ENCODE assay signal across 1 cellular context in the genomic region with DNA sequence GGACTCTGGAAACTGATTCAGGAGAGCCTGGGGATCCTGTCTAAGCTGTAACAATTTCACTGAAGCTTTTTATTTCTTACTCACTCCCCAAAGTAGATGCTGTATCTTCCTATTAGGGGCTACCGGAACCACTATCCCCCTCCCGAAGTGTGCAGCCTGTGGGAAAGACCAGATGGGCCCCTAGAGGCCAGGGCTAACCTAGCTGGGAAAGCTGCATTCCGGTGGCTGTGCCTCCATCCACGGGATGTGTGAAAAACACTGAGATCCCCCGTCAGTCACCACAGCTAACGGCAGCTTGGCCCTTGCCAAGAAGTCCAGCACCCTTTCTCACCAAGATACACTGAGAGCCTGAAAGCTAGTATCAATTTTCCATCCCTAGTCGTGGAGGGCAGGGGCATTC.
TF ChIP-seq lines count a peak whose summit lies in the region.

No MANE protein-coding gene starts in this region.

TF ChIP-seq in GM23338, 12 proteins besides CTCF, POLR2A, EP300 and RAD21 (continued from another document):
- TF ChIP-seq, protein P1, sequence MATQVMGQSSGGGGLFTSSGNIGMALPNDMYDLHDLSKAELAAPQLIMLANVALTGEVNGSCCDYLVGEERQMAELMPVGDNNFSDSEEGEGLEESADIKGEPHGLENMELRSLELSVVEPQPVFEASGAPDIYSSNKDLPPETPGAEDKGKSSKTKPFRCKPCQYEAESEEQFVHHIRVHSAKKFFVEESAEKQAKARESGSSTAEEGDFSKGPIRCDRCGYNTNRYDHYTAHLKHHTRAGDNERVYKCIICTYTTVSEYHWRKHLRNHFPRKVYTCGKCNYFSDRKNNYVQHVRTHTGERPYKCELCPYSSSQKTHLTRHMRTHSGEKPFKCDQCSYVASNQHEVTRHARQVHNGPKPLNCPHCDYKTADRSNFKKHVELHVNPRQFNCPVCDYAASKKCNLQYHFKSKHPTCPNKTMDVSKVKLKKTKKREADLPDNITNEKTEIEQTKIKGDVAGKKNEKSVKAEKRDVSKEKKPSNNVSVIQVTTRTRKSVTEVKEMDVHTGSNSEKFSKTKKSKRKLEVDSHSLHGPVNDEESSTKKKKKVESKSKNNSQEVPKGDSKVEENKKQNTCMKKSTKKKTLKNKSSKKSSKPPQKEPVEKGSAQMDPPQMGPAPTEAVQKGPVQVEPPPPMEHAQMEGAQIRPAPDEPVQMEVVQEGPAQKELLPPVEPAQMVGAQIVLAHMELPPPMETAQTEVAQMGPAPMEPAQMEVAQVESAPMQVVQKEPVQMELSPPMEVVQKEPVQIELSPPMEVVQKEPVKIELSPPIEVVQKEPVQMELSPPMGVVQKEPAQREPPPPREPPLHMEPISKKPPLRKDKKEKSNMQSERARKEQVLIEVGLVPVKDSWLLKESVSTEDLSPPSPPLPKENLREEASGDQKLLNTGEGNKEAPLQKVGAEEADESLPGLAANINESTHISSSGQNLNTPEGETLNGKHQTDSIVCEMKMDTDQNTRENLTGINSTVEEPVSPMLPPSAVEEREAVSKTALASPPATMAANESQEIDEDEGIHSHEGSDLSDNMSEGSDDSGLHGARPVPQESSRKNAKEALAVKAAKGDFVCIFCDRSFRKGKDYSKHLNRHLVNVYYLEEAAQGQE (IDR thresholded peaks at IDR 0.05; ENCODE audit: unreplicated experiment), result no peak
- TF ChIP-seq, protein P2, sequence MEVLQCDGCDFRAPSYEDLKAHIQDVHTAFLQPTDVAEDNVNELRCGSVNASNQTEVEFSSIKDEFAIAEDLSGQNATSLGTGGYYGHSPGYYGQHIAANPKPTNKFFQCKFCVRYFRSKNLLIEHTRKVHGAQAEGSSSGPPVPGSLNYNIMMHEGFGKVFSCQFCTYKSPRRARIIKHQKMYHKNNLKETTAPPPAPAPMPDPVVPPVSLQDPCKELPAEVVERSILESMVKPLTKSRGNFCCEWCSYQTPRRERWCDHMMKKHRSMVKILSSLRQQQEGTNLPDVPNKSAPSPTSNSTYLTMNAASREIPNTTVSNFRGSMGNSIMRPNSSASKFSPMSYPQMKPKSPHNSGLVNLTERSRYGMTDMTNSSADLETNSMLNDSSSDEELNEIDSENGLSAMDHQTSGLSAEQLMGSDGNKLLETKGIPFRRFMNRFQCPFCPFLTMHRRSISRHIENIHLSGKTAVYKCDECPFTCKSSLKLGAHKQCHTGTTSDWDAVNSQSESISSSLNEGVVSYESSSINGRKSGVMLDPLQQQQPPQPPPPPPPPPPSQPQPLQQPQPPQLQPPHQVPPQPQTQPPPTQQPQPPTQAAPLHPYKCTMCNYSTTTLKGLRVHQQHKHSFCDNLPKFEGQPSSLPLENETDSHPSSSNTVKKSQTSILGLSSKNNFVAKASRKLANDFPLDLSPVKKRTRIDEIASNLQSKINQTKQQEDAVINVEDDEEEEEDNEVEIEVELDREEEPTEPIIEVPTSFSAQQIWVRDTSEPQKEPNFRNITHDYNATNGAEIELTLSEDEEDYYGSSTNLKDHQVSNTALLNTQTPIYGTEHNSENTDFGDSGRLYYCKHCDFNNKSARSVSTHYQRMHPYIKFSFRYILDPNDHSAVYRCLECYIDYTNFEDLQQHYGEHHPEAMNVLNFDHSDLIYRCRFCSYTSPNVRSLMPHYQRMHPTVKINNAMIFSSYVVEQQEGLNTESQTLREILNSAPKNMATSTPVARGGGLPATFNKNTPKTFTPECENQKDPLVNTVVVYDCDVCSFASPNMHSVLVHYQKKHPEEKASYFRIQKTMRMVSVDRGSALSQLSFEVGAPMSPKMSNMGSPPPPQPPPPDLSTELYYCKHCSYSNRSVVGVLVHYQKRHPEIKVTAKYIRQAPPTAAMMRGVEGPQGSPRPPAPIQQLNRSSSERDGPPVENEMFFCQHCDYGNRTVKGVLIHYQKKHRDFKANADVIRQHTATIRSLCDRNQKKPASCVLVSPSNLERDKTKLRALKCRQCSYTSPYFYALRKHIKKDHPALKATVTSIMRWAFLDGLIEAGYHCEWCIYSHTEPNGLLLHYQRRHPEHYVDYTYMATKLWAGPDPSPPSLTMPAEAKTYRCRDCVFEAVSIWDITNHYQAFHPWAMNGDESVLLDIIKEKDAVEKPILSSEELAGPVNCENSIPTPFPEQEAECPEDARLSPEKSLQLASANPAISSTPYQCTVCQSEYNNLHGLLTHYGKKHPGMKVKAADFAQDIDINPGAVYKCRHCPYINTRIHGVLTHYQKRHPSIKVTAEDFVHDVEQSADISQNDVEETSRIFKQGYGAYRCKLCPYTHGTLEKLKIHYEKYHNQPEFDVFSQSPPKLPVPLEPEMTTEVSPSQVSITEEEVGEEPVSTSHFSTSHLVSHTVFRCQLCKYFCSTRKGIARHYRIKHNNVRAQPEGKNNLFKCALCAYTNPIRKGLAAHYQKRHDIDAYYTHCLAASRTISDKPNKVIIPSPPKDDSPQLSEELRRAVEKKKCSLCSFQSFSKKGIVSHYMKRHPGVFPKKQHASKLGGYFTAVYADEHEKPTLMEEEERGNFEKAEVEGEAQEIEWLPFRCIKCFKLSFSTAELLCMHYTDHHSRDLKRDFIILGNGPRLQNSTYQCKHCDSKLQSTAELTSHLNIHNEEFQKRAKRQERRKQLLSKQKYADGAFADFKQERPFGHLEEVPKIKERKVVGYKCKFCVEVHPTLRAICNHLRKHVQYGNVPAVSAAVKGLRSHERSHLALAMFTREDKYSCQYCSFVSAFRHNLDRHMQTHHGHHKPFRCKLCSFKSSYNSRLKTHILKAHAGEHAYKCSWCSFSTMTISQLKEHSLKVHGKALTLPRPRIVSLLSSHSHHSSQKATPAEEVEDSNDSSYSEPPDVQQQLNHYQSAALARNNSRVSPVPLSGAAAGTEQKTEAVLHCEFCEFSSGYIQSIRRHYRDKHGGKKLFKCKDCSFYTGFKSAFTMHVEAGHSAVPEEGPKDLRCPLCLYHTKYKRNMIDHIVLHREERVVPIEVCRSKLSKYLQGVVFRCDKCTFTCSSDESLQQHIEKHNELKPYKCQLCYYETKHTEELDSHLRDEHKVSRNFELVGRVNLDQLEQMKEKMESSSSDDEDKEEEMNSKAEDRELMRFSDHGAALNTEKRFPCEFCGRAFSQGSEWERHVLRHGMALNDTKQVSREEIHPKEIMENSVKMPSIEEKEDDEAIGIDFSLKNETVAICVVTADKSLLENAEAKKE (CRISPR knock-in tag; IDR thresholded peaks at IDR 0.05), result no peak
- TF ChIP-seq STAT1 (IDR thresholded peaks at IDR 0.05; ENCODE audit: unreplicated experiment), result no peak
- no peak for TF ChIP-seq CREB1 (CRISPR knock-in tag; IDR thresholded peaks at IDR 0.05; ENCODE audit: low read depth)
